In the genomic region with DNA sequence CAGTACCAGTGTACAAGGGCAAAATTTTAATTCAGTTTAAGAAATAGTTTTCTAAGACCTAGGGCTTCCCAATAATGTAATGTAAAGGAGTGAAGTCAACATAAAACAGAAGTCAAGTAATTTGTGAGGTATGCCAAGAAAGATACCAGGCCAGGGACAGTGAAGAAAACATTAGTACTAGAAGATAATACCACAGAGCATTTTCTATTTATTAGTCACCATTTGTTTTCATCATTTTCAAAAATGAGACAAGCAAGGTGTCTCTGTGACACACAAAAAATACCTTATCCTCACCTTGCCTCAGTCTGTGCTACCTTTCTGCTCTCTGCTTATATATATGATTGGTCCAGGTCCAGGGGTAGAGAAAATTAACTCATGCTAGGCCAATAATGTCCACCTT, we compare ENCODE assay signal across 23 cellular contexts. TPM values are rescaled to one million over a fixed set of nuclear protein-coding genes. Genes with fewer than 3 reads are reported as not detected.
"Had no signal": no experiment of that assay in that cellular context is flagged by ENCODE, and none has a peak within 500 bp of the region (broad histone marks: within the 10 kb centered on the region; RNA-seq: fewer than 3 reads in every experiment).

No MANE protein-coding gene starts in this region.

- H3K79me2 ChIP-seq: hepatocyte had no signal

- H3K4me2 ChIP-seq: hepatocyte had no signal

- H3K9me3 ChIP-seq: left ventricle myocardium inferior, ovary, psoas muscle, tibial nerve had no signal

- ATAC-seq: activated CD8-positive, alpha-beta T cell treated with anti-CD3 and anti-CD28 coated beads, Interleukin-2, amount 10 ng/mL, durations not matched to agents 7 days and 5 days; esophagus mucosa; natural killer cell treated with Interleukin-12 subunit alpha and Interleukin-12 subunit beta and Interleukin-15 and Interleukin-18, amount 100 ng/mL, for 72 hours; psoas muscle; right cardiac atrium; stimulated activated effector memory CD8-positive, alpha-beta T cell treated with anti-CD3 and anti-CD28 coated beads, Interleukin-12 subunit alpha, Interleukin-12 subunit beta, amount 100 ng/mL, for 72 hours; stimulated activated naive CD8-positive, alpha-beta T cell treated with anti-CD3 and anti-CD28 coated beads, Interleukin-15, amount 100 ng/mL, for 72 hours had no signal

- DNase-seq: activated CD4-positive, alpha-beta T cell treated with anti-CD3 and anti-CD28 coated beads for 1 hour; activated CD4-positive, alpha-beta T cell treated with anti-CD3 and anti-CD28 coated beads, Interleukin-2, amount 50 U/mL, for 1 hour; activated CD8-positive, alpha-beta T cell treated with anti-CD3 and anti-CD28 coated beads, Interleukin-2, amount 10 ng/mL, durations not matched to agents 7 days and 5 days; activated gamma-delta T cell treated with Interleukin-2 at 50 U/mL for 16 hours; aorta; central memory CD4-positive, alpha-beta T cell; dermis blood vessel endothelial cell; effector CD8-positive, alpha-beta T cell; glutamatergic neuron; immature natural killer cell; kidney glomerular epithelial cell; left ventricle myocardium inferior; ovary; psoas muscle; right cardiac atrium; stimulated activated CD4-positive, alpha-beta T cell treated with anti-CD3 and anti-CD28 coated beads, Interleukin-2, amount 100 ng/mL, for 24 hours; stimulated activated naive CD8-positive, alpha-beta T cell treated with anti-CD3 and anti-CD28 coated beads, Interleukin-15, amount 100 ng/mL, for 72 hours had no signal

- H3K4me3 ChIP-seq: hepatocyte, left ventricle myocardium inferior, ovary, psoas muscle, tibial nerve had no signal

- H3K36me3 ChIP-seq: left ventricle myocardium inferior, ovary, tibial nerve had no signal

- H2AFZ ChIP-seq: hepatocyte had no signal

- H3K27ac ChIP-seq: hepatocyte, left ventricle myocardium inferior, ovary, psoas muscle, tibial nerve had no signal

- H3K27me3 ChIP-seq: hepatocyte, ovary, tibial nerve had no signal

- H3K4me1 ChIP-seq: left ventricle myocardium inferior, psoas muscle, tibial nerve had no signal

RNA-seq across cellular contexts. Expression of gene VEGFC, which starts 46.8 kb away (rescaled TPM):
- total RNA-seq: activated CD8-positive, alpha-beta T cell treated with anti-CD3 and anti-CD28 coated beads, Interleukin-2, amount 10 ng/mL, durations not matched to agents 7 days and 5 days; activated T-helper 1 cell treated with anti-CD3 and anti-CD28 coated beads, Interleukin-12 subunit alpha, Interleukin-12 subunit beta, Interleukin-2, Interleukin-4 antibody, amounts not matched to agents 30 ng/mL and 10 ng/mL and 1 ng/mL, durations not matched to agents 14 hours and 24 hours and 36 hours; natural killer cell treated with Interleukin-12 subunit alpha and Interleukin-12 subunit beta and Interleukin-15 and Interleukin-18, amount 100 ng/mL, for 72 hours had no signal
- polyA plus RNA-seq: immature natural killer cell had no signal
